11 cellular contexts compared by ENCODE assay signal in genomic region chr3:5787863-5788488, GRCh38.
DNase-seq lines count a peak whose midpoint lies in the region; ATAC-seq and TF ChIP-seq lines count a peak whose summit lies in the region.
"Had no signal": no experiment of that assay in that cellular context is flagged by ENCODE, and none has a peak within 500 bp of the region (broad histone marks: within the 10 kb centered on the region; RNA-seq: fewer than 3 reads in every experiment).

No MANE protein-coding gene starts in this region.

- ATAC-seq in HG03108 (IDR thresholded peaks at IDR 0.05; ENCODE audit: unreplicated experiment) (no peak), HG02759 (IDR thresholded peaks at IDR 0.05; ENCODE audit: unreplicated experiment) (no peak)

- no peak overlapping the region for H3K27ac ChIP-seq in caudate nucleus (ENCODE audit: low read depth, low read length)

- H3K9me3 Mint-ChIP-seq in nephron (peaks cover 5% of the 10 kb centered on the region), mesothelial cell of epicardium (no peaks in the 10 kb centered on the region)

- H3K27me3 Mint-ChIP-seq in nephron (ENCODE audit: low read depth) (no peaks in the 10 kb centered on the region), mesothelial cell of epicardium (ENCODE audit: low read depth) (peaks cover 1% of the 10 kb centered on the region)
- H3K27me3 Mint-ChIP-seq: activated CD4-positive, alpha-beta memory T cell treated with anti-CD3 and anti-CD28 coated beads, Interleukin-2, amount 10 ng/mL, durations not matched to agents 7 days and 5 days had no signal

- in situ Hi-C loops in G401 (cut with HindIII; ENCODE audit: low sequenced_read_pairs), result no loop called here

- DNase-seq in G401 (ENCODE audit: low spot score) (peak; percentile 13), NCI-H748 treated with DMSO at 0.1 percent for 48 hours (lab: John Stamatoyannopoulos, UW) (peak; percentile 30), caudate nucleus (lab: John Stamatoyannopoulos, UW) (peak in 49 of 61 donors; percentile 1 to 71 (median 16)), mesothelial cell of epicardium (ENCODE audit: low spot score in 2 of 2, unreplicated experiment in 2 of 2) (no peak)
- DNase-seq in activated CD4-positive, alpha-beta T cell treated with anti-CD3 and anti-CD28 coated beads for 48 hours, result no peak
- DNase-seq: activated CD4-positive, alpha-beta memory T cell treated with anti-CD3 and anti-CD28 coated beads, Interleukin-2, amount 10 ng/mL, durations not matched to agents 7 days and 5 days; GDM1; Karpas-422 had no signal

- peak; percentile 49 to 59 (median 55) for TF ChIP-seq CTCF in nephron (IDR thresholded peaks at IDR 0.05; ENCODE audit: unreplicated experiment in 3 of 3)
- no peak for TF ChIP-seq CTCF in mesothelial cell of epicardium (IDR thresholded peaks at IDR 0.05; ENCODE audit: unreplicated experiment)

- H3K4me1 Mint-ChIP-seq in nephron, result peaks cover 19% of the 10 kb centered on the region
- peaks cover 8% of the 10 kb centered on the region for H3K4me1 Mint-ChIP-seq in mesothelial cell of epicardium
- H3K4me1 Mint-ChIP-seq: activated CD4-positive, alpha-beta memory T cell treated with anti-CD3 and anti-CD28 coated beads, Interleukin-2, amount 10 ng/mL, durations not matched to agents 7 days and 5 days had no signal

- no peak overlapping the region for H3K4me3 Mint-ChIP-seq in nephron
- no peak overlapping the region for H3K4me3 Mint-ChIP-seq in mesothelial cell of epicardium
- H3K4me3 Mint-ChIP-seq: activated CD4-positive, alpha-beta memory T cell treated with anti-CD3 and anti-CD28 coated beads, Interleukin-2, amount 10 ng/mL, durations not matched to agents 7 days and 5 days had no signal

- no peaks in the 10 kb centered on the region for H3K36me3 Mint-ChIP-seq in nephron (ENCODE audit: low read depth)
- no peaks in the 10 kb centered on the region for H3K36me3 Mint-ChIP-seq in mesothelial cell of epicardium

- H3K27ac Mint-ChIP-seq in nephron, result peak overlapping the region in 1 of 3 experiments; percentile 1
- H3K27ac Mint-ChIP-seq in mesothelial cell of epicardium, result no peak overlapping the region
- H3K27ac Mint-ChIP-seq: activated CD4-positive, alpha-beta memory T cell treated with anti-CD3 and anti-CD28 coated beads, Interleukin-2, amount 10 ng/mL, durations not matched to agents 7 days and 5 days had no signal

Comparison
In these comparisons a context has a peak if more than half of its experiments do, and no peak if none do; other contexts are left out.
1. DNase-seq: peak in G401 (single experiment), NCI-H748 treated with DMSO at 0.1 percent for 48 hours (single experiment) and caudate nucleus (49 of 61); none in activated CD4-positive, alpha-beta T cell treated with anti-CD3 and anti-CD28 coated beads for 48 hours (single experiment) and mesothelial cell of epicardium (0 of 2).